In the genomic region with DNA sequence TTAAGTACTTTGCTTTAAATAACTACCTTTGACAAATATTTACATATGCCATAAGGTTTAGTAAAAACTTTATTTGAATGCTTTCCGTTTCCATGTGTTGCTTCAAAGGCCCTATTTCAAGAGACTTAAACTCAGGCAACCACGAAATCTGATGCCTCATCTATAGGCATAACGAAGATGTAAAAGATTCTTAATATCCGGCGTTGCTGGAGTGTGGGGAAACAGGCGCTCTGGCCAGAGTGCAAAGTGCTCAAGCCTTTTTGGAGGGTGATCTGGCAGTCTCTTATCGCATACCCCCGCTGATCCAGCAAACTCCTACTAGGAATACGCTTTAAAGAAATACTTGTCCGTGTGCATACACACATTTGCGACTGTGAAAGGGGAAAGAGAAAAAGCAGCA, we compare ENCODE assay signal across 23 cellular contexts.
"Had no signal": no experiment of that assay in that cellular context is flagged by ENCODE, and none has a peak within 500 bp of the region (broad histone marks: within the 10 kb centered on the region; RNA-seq: fewer than 3 reads in every experiment).

No MANE protein-coding gene starts in this region.

- FAIRE-seq: urothelium cell line had no signal

- H3K4me1 ChIP-seq: ascending aorta had no signal

- H3K4me3 ChIP-seq: ascending aorta, heart left ventricle, left ventricle myocardium inferior, thoracic aorta had no signal

- H3K27me3 Mint-ChIP-seq: activated naive CD8-positive, alpha-beta T cell treated with anti-CD3 and anti-CD28 coated beads for 36 hours; effector memory CD8-positive, alpha-beta T cell; naive B cell; stimulated activated naive CD8-positive, alpha-beta T cell treated with anti-CD3 and anti-CD28 coated beads, Interleukin-15, Interleukin-2, amounts not matched to agents 100 ng/mL and 50 ng/mL, for 24 hours had no signal

- ATAC-seq: effector memory CD8-positive, alpha-beta T cell; heart left ventricle; right cardiac atrium had no signal

- H3K9me3 ChIP-seq: ascending aorta, heart left ventricle, left ventricle myocardium inferior, thoracic aorta had no signal

- DNase-seq: activated CD4-positive, alpha-beta T cell treated with anti-CD3 and anti-CD28 coated beads for 4 hours; activated CD4-positive, alpha-beta T cell treated with anti-CD3 and anti-CD28 coated beads, Interleukin-2, amount 50 U/mL, for 4 hours; activated effector memory CD4-positive, alpha-beta T cell treated with anti-CD3 and anti-CD28 coated beads, Interleukin-2, amount 50 U/mL, for 16 hours; activated naive CD4-positive, alpha-beta T cell treated with anti-CD3 and anti-CD28 coated beads for 36 hours; activated naive CD8-positive, alpha-beta T cell treated with anti-CD3 and anti-CD28 coated beads for 36 hours; activated T-cell treated with anti-CD3 and anti-CD28 coated beads for 4 hours; brain microvascular endothelial cell; caudate nucleus; cortex of kidney; effector memory CD8-positive, alpha-beta T cell; heart left ventricle; islet precursor cell; left ventricle myocardium inferior; naive B cell; posterior cingulate gyrus; right cardiac atrium; stimulated activated CD4-positive, alpha-beta T cell treated with anti-CD3 and anti-CD28 coated beads, Interleukin-4, amount 100 ng/mL, for 1 hour; trophoblast cell had no signal

- H3K27ac Mint-ChIP-seq: activated naive CD4-positive, alpha-beta T cell treated with anti-CD3 and anti-CD28 coated beads for 36 hours; activated naive CD8-positive, alpha-beta T cell treated with anti-CD3 and anti-CD28 coated beads for 36 hours; activated T-helper 1 cell treated with anti-CD3 and anti-CD28 coated beads, Interleukin-12 subunit alpha, Interleukin-12 subunit beta, Interleukin-2, Interleukin-4 antibody, amounts not matched to agents 30 ng/mL and 10 ng/mL and 1 ng/mL, durations not matched to agents 14 hours and 24 hours and 36 hours; effector memory CD8-positive, alpha-beta T cell; stimulated activated naive CD8-positive, alpha-beta T cell treated with anti-CD3 and anti-CD28 coated beads, Interleukin-15, Interleukin-2, amounts not matched to agents 100 ng/mL and 50 ng/mL, for 24 hours had no signal

- H3K27ac ChIP-seq: ascending aorta, brain microvascular endothelial cell, heart left ventricle, left ventricle myocardium inferior, thoracic aorta had no signal

- H3K27me3 ChIP-seq: ascending aorta, brain microvascular endothelial cell, heart left ventricle had no signal

- H3K4me3 Mint-ChIP-seq: activated naive CD4-positive, alpha-beta T cell treated with anti-CD3 and anti-CD28 coated beads for 36 hours; activated naive CD8-positive, alpha-beta T cell treated with anti-CD3 and anti-CD28 coated beads for 36 hours; activated T-helper 1 cell treated with anti-CD3 and anti-CD28 coated beads, Interleukin-12 subunit alpha, Interleukin-12 subunit beta, Interleukin-2, Interleukin-4 antibody, amounts not matched to agents 30 ng/mL and 10 ng/mL and 1 ng/mL, durations not matched to agents 14 hours and 24 hours and 36 hours; effector memory CD8-positive, alpha-beta T cell; naive B cell; stimulated activated naive CD8-positive, alpha-beta T cell treated with anti-CD3 and anti-CD28 coated beads, Interleukin-15, Interleukin-2, amounts not matched to agents 100 ng/mL and 50 ng/mL, for 24 hours had no signal

- H3K36me3 ChIP-seq: brain microvascular endothelial cell had no signal

- H3K9me3 Mint-ChIP-seq: activated naive CD4-positive, alpha-beta T cell treated with anti-CD3 and anti-CD28 coated beads for 36 hours; activated naive CD8-positive, alpha-beta T cell treated with anti-CD3 and anti-CD28 coated beads for 36 hours; activated T-helper 1 cell treated with anti-CD3 and anti-CD28 coated beads, Interleukin-12 subunit alpha, Interleukin-12 subunit beta, Interleukin-2, Interleukin-4 antibody, amounts not matched to agents 30 ng/mL and 10 ng/mL and 1 ng/mL, durations not matched to agents 14 hours and 24 hours and 36 hours; effector memory CD8-positive, alpha-beta T cell; naive B cell; stimulated activated naive CD8-positive, alpha-beta T cell treated with anti-CD3 and anti-CD28 coated beads, Interleukin-15, Interleukin-2, amounts not matched to agents 100 ng/mL and 50 ng/mL, for 24 hours had no signal

- H3K4me1 Mint-ChIP-seq: naive B cell had no signal
